In the genomic region with DNA sequence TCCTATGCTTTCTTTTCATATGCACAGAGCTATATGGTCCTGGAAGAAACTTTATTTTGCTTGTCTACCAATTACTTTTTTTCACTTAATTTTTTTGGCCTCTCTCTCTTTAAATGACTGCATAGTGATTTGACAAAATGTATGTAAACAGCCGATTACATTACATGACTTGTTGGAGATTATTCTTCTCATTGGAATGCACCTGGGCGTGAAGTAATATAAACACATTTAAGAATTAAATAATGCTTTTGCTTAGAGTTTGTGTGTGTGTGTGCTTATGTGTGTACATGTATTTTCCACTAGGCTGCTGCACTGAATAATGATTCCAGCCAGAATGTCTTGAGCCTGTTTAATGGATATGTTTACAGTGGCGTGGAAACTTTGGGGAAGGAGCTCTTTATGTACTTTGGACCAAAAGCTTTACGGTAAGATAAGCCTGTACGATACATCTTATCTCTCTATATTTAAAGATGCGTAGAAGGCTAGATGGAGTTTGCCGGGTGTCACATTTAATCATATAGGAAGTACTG, we compare ENCODE assay signal across 19 cellular contexts. TPM values are rescaled to one million over a fixed set of nuclear protein-coding genes. Genes with fewer than 3 reads are reported as not detected.
A peak's percentile ranks its signal among the peaks of the same experiment; 100 is the strongest.
DNase-seq lines count a peak whose midpoint lies in the region; ATAC-seq and TF ChIP-seq lines count a peak whose summit lies in the region.
"Had no signal": no experiment of that assay in that cellular context is flagged by ENCODE, and none has a peak within 500 bp of the region (broad histone marks: within the 10 kb centered on the region; RNA-seq: fewer than 3 reads in every experiment).

No MANE protein-coding gene starts in this region.

- H4K20me1 ChIP-seq in IMR-90 (ENCODE audit: insufficient read depth, low read length) = no peaks in the 10 kb centered on the region

- no peak for TF ChIP-seq POLR2A in IMR-90 (IDR thresholded peaks at IDR 0.05; ENCODE audit: low read depth, low read length)

- H2AK5ac ChIP-seq in IMR-90 (ENCODE audit: low read depth, low read length) = no peak overlapping the region

- intact Hi-C loops in IMR-90 (cut with micrococcal nuclease) (no loop called here), left colon (cut with DNase I, micrococcal nuclease) (no loop called here)

- no peaks in the 10 kb centered on the region for H3K27me3 ChIP-seq in CD4-positive, CD25-positive, alpha-beta regulatory T cell (ENCODE audit: control insufficient read depth, insufficient read depth, low read length)
- no peaks in the 10 kb centered on the region for H3K27me3 ChIP-seq in IMR-90 (ENCODE audit: control insufficient read depth, insufficient read depth, low read length)
- H3K27me3 ChIP-seq: ascending aorta had no signal

- no peak overlapping the region for H2BK120ac ChIP-seq in IMR-90 (ENCODE audit: low read depth, low read length)

- H3K36me3 Mint-ChIP-seq in CD4-positive, CD25-positive, alpha-beta regulatory T cell = no peaks in the 10 kb centered on the region
- H3K36me3 Mint-ChIP-seq: immature natural killer cell had no signal

- TF ChIP-seq CTCF in IMR-90 (conservative IDR thresholded peaks at IDR 0.05; ENCODE audit: low read depth, low read length) (no peak), coronary artery (IDR thresholded peaks at IDR 0.05) (no peak)

- no peak for DNase-seq in CD4-positive, CD25-positive, alpha-beta regulatory T cell
- DNase-seq in IMR-90 (peak; percentile 55), coronary artery (ENCODE audit: low spot score) (no peak), left colon (no peak), NCI-H446 treated with DMSO at 0.1 percent for 48 hours (lab: John Stamatoyannopoulos, UW) (no peak)
- DNase-seq in stimulated activated CD4-positive, alpha-beta T cell treated with anti-CD3 and anti-CD28 coated beads, Interleukin-4, amount 100 ng/mL, for 1 hour = no peak
- no peak for DNase-seq in stimulated activated CD4-positive, alpha-beta T cell treated with anti-CD3 and anti-CD28 coated beads, Interleukin-4, amount 100 ng/mL, for 4 hours
- DNase-seq: activated naive CD4-positive, alpha-beta T cell treated with anti-CD3 and anti-CD28 coated beads for 36 hours; activated T-cell treated with anti-CD3 and anti-CD28 coated beads for 4 hours; COR-L47; immature natural killer cell; naive thymus-derived CD4-positive, alpha-beta T cell; NCI-H69; OCI-M1; stimulated activated CD4-positive, alpha-beta T cell treated with anti-CD3 and anti-CD28 coated beads, Interleukin-2, amount 100 ng/mL, for 24 hours had no signal

- H3K9ac ChIP-seq in IMR-90 (ENCODE audit: low read depth, low read length) = no peak overlapping the region

- peak overlapping the region in 2 of 4 donors; percentile 66 to 79 for H3K4me3 Mint-ChIP-seq in CD4-positive, CD25-positive, alpha-beta regulatory T cell
- H3K4me3 Mint-ChIP-seq: activated naive CD4-positive, alpha-beta T cell treated with anti-CD3 and anti-CD28 coated beads for 36 hours; immature natural killer cell had no signal

- H3K27me3 Mint-ChIP-seq in CD4-positive, CD25-positive, alpha-beta regulatory T cell = no peaks in the 10 kb centered on the region
- H3K27me3 Mint-ChIP-seq: naive thymus-derived CD4-positive, alpha-beta T cell had no signal

- BruUV-seq in IMR-90 (replicated peaks; lab: Mats Ljungman, UMichigan) = no TSS peak

- H3K56ac ChIP-seq in IMR-90 (ENCODE audit: extremely low read depth, insufficient read depth, low read length) = no peak overlapping the region

- WGBS in IMR-90 (ENCODE audit: extremely low coverage in 2 of 2, insufficient read length in 1 of 2), 2 experiments = no CpG with 5 or more reads among the region's 7 CpGs

- POLR2A ChIA-PET in IMR-90 (lab: Charles Lee; ENCODE audit: unreplicated experiment) = no interaction called here

- peaks cover 44% of the 10 kb centered on the region for H3K4me1 ChIP-seq in CD4-positive, CD25-positive, alpha-beta regulatory T cell (ENCODE audit: control insufficient read depth, insufficient read depth, low read length, poor library complexity, severe bottlenecking)
- peaks cover 5% of the 10 kb centered on the region; the same call in 1 of the 2 replicates for H3K4me1 ChIP-seq in IMR-90 (ENCODE audit: control insufficient read depth, insufficient read depth, low read length)
- H3K4me1 ChIP-seq: ascending aorta had no signal

- H3K4ac ChIP-seq in IMR-90 (ENCODE audit: low read depth, low read length) = no peak overlapping the region

- dilution Hi-C loops in IMR-90 (cut with HindIII; ENCODE audit: low sequenced_read_pairs, unreplicated experiment) = no loop called here

- H2BK5ac ChIP-seq in IMR-90 (ENCODE audit: low read depth, low read length, poor library complexity, severe bottlenecking) = peak overlapping the region; percentile 20

- H3K9me3 ChIP-seq in CD4-positive, CD25-positive, alpha-beta regulatory T cell (ENCODE audit: control insufficient read depth in 2 of 2, low read length in 2 of 2) = no peaks in the 10 kb centered on the region
- H3K9me3 ChIP-seq in IMR-90 (ENCODE audit: control insufficient read depth, insufficient read depth, low read length) = no peaks in the 10 kb centered on the region
- H3K9me3 ChIP-seq: ascending aorta had no signal

- H3K9me3 Mint-ChIP-seq in CD4-positive, CD25-positive, alpha-beta regulatory T cell = no peaks in the 10 kb centered on the region
- H3K9me3 Mint-ChIP-seq: activated naive CD4-positive, alpha-beta T cell treated with anti-CD3 and anti-CD28 coated beads for 36 hours; immature natural killer cell had no signal

- H4K5ac ChIP-seq in IMR-90 (ENCODE audit: low read depth, low read length) = peak overlapping the region; percentile 78; the same call in 1 of the 2 replicates

- H3K27ac Mint-ChIP-seq in CD4-positive, CD25-positive, alpha-beta regulatory T cell = peak overlapping the region; percentile 1 to 70 (median 62)
- H3K27ac Mint-ChIP-seq: activated naive CD4-positive, alpha-beta T cell treated with anti-CD3 and anti-CD28 coated beads for 36 hours; immature natural killer cell had no signal

- no peak overlapping the region for H3K23ac ChIP-seq in IMR-90 (ENCODE audit: low read depth, low read length)

- H2BK20ac ChIP-seq in IMR-90 (ENCODE audit: low read depth, low read length) = no peak overlapping the region

- no peaks in the 10 kb centered on the region for H3K9me1 ChIP-seq in IMR-90 (ENCODE audit: insufficient read depth, low read length)

- H3K4me1 Mint-ChIP-seq in CD4-positive, CD25-positive, alpha-beta regulatory T cell = peaks cover 18 to 83% (median 67%) of the 10 kb centered on the region in 4 donors

- no peak overlapping the region for H4K91ac ChIP-seq in IMR-90 (ENCODE audit: insufficient read depth, low read depth, low read length)

- no peak for TF ChIP-seq RAD21 in IMR-90 (IDR thresholded peaks at IDR 0.05; ENCODE audit: low read length)

- in situ Hi-C loops in IMR-90 (cut with MboI; ENCODE audit: low sequenced_read_pairs) = no loop called here

- CTCF ChIA-PET in IMR-90 (lab: Yijun Ruan, JAX) = interaction anchor here (0.6 to 1.1 kb wide), 3 partner anchors 16 to 223 kb away, joined by 3 to 6 read pairs (median 3); no protein-coding TSS in a partner anchor

- peak overlapping the region; percentile 61; the same call in 1 of the 2 replicates for H3K18ac ChIP-seq in IMR-90 (ENCODE audit: low read depth, low read length)

- H3K79me1 ChIP-seq in IMR-90 (ENCODE audit: low read depth in 1 of 2, low read length in 2 of 2) = peaks cover 20 to 22% of the 10 kb centered on the region in 2 experiments

- no peak overlapping the region for H2BK15ac ChIP-seq in IMR-90 (ENCODE audit: low read depth, low read length)

- peak overlapping the region; percentile 86; the same call in 1 of the 2 replicates for H3K4me2 ChIP-seq in IMR-90 (ENCODE audit: low read depth, low read length)

- no peak for ATAC-seq in CD4-positive, CD25-positive, alpha-beta regulatory T cell (ENCODE audit: low read depth in 2 of 2)
- peak; percentile 81 for ATAC-seq in IMR-90 (ENCODE audit: low read depth)
- peak; percentile 49 for ATAC-seq in left colon
- no peak for ATAC-seq in esophagus mucosa
- ATAC-seq: naive thymus-derived CD4-positive, alpha-beta T cell had no signal

- peak overlapping the region in 1 of 2 experiments; percentile 15; a peak in 1 of 4 replicates for H4K8ac ChIP-seq in IMR-90 (ENCODE audit: low read depth in 2 of 2, low read length in 2 of 2)

- no peak overlapping the region for H2AFZ ChIP-seq in IMR-90 (replicated peaks; ENCODE audit: low read length, poor library complexity)

- H3K4me3 ChIP-seq in CD4-positive, CD25-positive, alpha-beta regulatory T cell (ENCODE audit: low read depth, low read length) = peak overlapping the region; percentile 16
- H3K4me3 ChIP-seq in IMR-90 (ENCODE audit: insufficient read depth, low read depth, low read length) = no peak overlapping the region; the same call in 1 of the 2 replicates
- H3K4me3 ChIP-seq in coronary artery = peak overlapping the region; percentile 34

- no peak overlapping the region for H3K27ac ChIP-seq in CD4-positive, CD25-positive, alpha-beta regulatory T cell (ENCODE audit: insufficient read depth, low read length, poor library complexity, severe bottlenecking)
- no peak overlapping the region for H3K27ac ChIP-seq in IMR-90 (ENCODE audit: insufficient read depth, low read length)
- H3K27ac ChIP-seq in coronary artery = no peak overlapping the region
- H3K27ac ChIP-seq: ascending aorta, epithelial cell of prostate had no signal

- no peak overlapping the region for H3K14ac ChIP-seq in IMR-90 (replicated peaks; ENCODE audit: low read depth, low read length)

- no peak overlapping the region for H2AK9ac ChIP-seq in IMR-90 (replicated peaks; ENCODE audit: low read depth, low read length, poor library complexity)

- H3K36me3 ChIP-seq in CD4-positive, CD25-positive, alpha-beta regulatory T cell (ENCODE audit: control insufficient read depth, insufficient read depth, low read length) = no peaks in the 10 kb centered on the region
- H3K36me3 ChIP-seq in IMR-90 (ENCODE audit: control insufficient read depth, insufficient read depth, low read length) = no peaks in the 10 kb centered on the region
- H3K36me3 ChIP-seq: ascending aorta had no signal

TF ChIP-seq in IMR-90, 13 proteins besides CTCF, POLR2A, EP300 and RAD21 (continues in another document):
- no peak for TF ChIP-seq FOS (IDR thresholded peaks at IDR 0.05; ENCODE audit: low read depth, low read length)
- no peak for TF ChIP-seq MAZ (IDR thresholded peaks at IDR 0.05; ENCODE audit: borderline replicate concordance, low read depth, low read length)
- no peak for TF ChIP-seq BHLHE40 (IDR thresholded peaks at IDR 0.05; ENCODE audit: low read depth, low read length)
- TF ChIP-seq CHD1 (IDR thresholded peaks at IDR 0.05; ENCODE audit: low read depth, low read length) = no peak

RNA-seq across cellular contexts. Expression of a gene that starts 12.5 kb away (rescaled TPM):
- 5.0 TPM for total RNA-seq in CD4-positive, CD25-positive, alpha-beta regulatory T cell
- polyA plus RNA-seq in CD4-positive, CD25-positive, alpha-beta regulatory T cell = 1 to 10 TPM in 1 of 4 donors, under 1 TPM in 3; 0.39 to 2.7 (median 0.71) TPM
- 7.9 and 10.3 TPM in 2 replicates for total RNA-seq in IMR-90 (2012; rRNA removed)
- 4.4 and 4.5 TPM in 2 replicates for polyA plus RNA-seq in IMR-90 (2012; rRNA removed)
- polyA plus RNA-seq in IMR-90 (2012; cell fraction: cytosol; rRNA removed) = 0.88 and 1.8 TPM in 2 replicates
- polyA plus RNA-seq in IMR-90 (2012; cell fraction: nucleus; rRNA removed; ENCODE audit: low replicate concordance) = 1.1 and 3.3 TPM in 2 replicates
- 1 to 10 TPM; 1.0 to 2.3 TPM for total RNA-seq in left colon
- total RNA-seq in esophagus mucosa = 3.8 TPM
- total RNA-seq: ascending aorta, ureter had no signal
- polyA plus RNA-seq: naive thymus-derived CD4-positive, alpha-beta T cell had no signal

Comparison
In these comparisons a context has a peak if more than half of its experiments do, and no peak if none do; other contexts are left out.
1. ATAC-seq: peak in IMR-90 (single experiment) and left colon (single experiment); none in CD4-positive, CD25-positive, alpha-beta regulatory T cell (0 of 2) and esophagus mucosa (single experiment).